20 cellular contexts compared by ENCODE assay signal in genomic region chr6:63516186-63516944, GRCh38. TPM values are rescaled to one million over a fixed set of nuclear protein-coding genes. Genes with fewer than 3 reads are reported as not detected.
DNase-seq lines count a peak whose midpoint lies in the region; ATAC-seq, FAIRE-seq and TF ChIP-seq lines count a peak whose summit lies in the region.
"Had no signal": no experiment of that assay in that cellular context is flagged by ENCODE, and none has a peak within 500 bp of the region (broad histone marks: within the 10 kb centered on the region; RNA-seq: fewer than 3 reads in every experiment).

No MANE protein-coding gene starts in this region.

- H3K27me3 Mint-ChIP-seq in CD4-positive, alpha-beta memory T cell, result peaks cover 3 to 14% of the 10 kb centered on the region in 2 donors

- H3K4me2 ChIP-seq in smooth muscle cell, result no peak overlapping the region

- CTCF ChIA-PET in CD4-positive, alpha-beta memory T cell (lab: Charles Lee; ENCODE audit: partially characterized antibody), result no interaction called here

- H3K4me3 ChIP-seq in body of pancreas, result no peak overlapping the region
- H3K4me3 ChIP-seq in smooth muscle cell, result no peak overlapping the region
- no peak overlapping the region for H3K4me3 ChIP-seq in CD4-positive, alpha-beta memory T cell (ENCODE audit: low read length in 2 of 2)
- H3K4me3 ChIP-seq: gastroesophageal sphincter had no signal

- H3K36me3 ChIP-seq in body of pancreas (replicated peaks in 1 of 2; ENCODE audit: insufficient read depth in 1 of 2, low read depth in 2 of 2) (no peaks in the 10 kb centered on the region), smooth muscle cell (ENCODE audit: low read depth) (no peaks in the 10 kb centered on the region)
- H3K36me3 ChIP-seq in CD4-positive, alpha-beta memory T cell (ENCODE audit: insufficient read depth, low read length), result no peaks in the 10 kb centered on the region
- H3K36me3 ChIP-seq: gastroesophageal sphincter had no signal

- FAIRE-seq in HTR-8/SVneo (lab: Jason Lieb, UNC), result no peak

- no peaks in the 10 kb centered on the region for H3K27me3 ChIP-seq in body of pancreas
- no peaks in the 10 kb centered on the region for H3K27me3 ChIP-seq in smooth muscle cell (ENCODE audit: low read depth)
- H3K27me3 ChIP-seq in CD4-positive, alpha-beta memory T cell (ENCODE audit: insufficient read depth, low read length), result no peaks in the 10 kb centered on the region
- H3K27me3 ChIP-seq: gastroesophageal sphincter had no signal

- H3K4me1 ChIP-seq in body of pancreas, result peaks cover 55% of the 10 kb centered on the region
- no peaks in the 10 kb centered on the region for H3K4me1 ChIP-seq in smooth muscle cell (ENCODE audit: low read depth)
- no peaks in the 10 kb centered on the region for H3K4me1 ChIP-seq in CD4-positive, alpha-beta memory T cell (ENCODE audit: insufficient read depth, low read length)
- H3K4me1 ChIP-seq: gastroesophageal sphincter had no signal

- H3K27ac ChIP-seq in body of pancreas (peak overlapping the region; percentile 25 to 89 (median 71)), smooth muscle cell (ENCODE audit: low read depth) (no peak overlapping the region)
- H3K27ac ChIP-seq in CD4-positive, alpha-beta memory T cell (ENCODE audit: low read depth, low read length), result no peak overlapping the region
- H3K27ac ChIP-seq: gastroesophageal sphincter had no signal

- H3K9ac ChIP-seq in smooth muscle cell (ENCODE audit: low read depth), result no peak overlapping the region

- TF ChIP-seq CTCF in body of pancreas (IDR thresholded peaks at IDR 0.05) (no peak), smooth muscle cell (IDR thresholded peaks at IDR 0.05; ENCODE audit: borderline replicate concordance, insufficient read depth, poor library complexity, severe bottlenecking) (no peak)

- no peaks in the 10 kb centered on the region for H3K36me3 Mint-ChIP-seq in CD4-positive, alpha-beta memory T cell

- no peaks in the 10 kb centered on the region for H3K79me2 ChIP-seq in smooth muscle cell (ENCODE audit: low read depth)

- no peaks in the 10 kb centered on the region for H3K9me3 ChIP-seq in body of pancreas
- no peaks in the 10 kb centered on the region for H3K9me3 ChIP-seq in smooth muscle cell (replicated peaks; ENCODE audit: low read depth)
- H3K9me3 ChIP-seq in CD4-positive, alpha-beta memory T cell (ENCODE audit: control insufficient read depth in 1 of 2, low read length in 2 of 2), result no peaks in the 10 kb centered on the region
- H3K9me3 ChIP-seq: gastroesophageal sphincter had no signal

- no peak overlapping the region for H3K4me3 Mint-ChIP-seq in CD4-positive, alpha-beta memory T cell
- H3K4me3 Mint-ChIP-seq: activated CD4-positive, alpha-beta memory T cell treated with anti-CD3 and anti-CD28 coated beads, Interleukin-2, amount 10 ng/mL, durations not matched to agents 7 days and 5 days; activated naive CD8-positive, alpha-beta T cell treated with anti-CD3 and anti-CD28 coated beads, Interleukin-2, amount 10 ng/mL, durations not matched to agents 7 days and 5 days; activated T-cell treated with anti-CD3 and anti-CD28 coated beads, Interleukin-2, amount 50 U/mL, for 72 hours; endodermal cell had no signal

- TF ChIP-seq POLR2A in body of pancreas (IDR thresholded peaks at IDR 0.05), result peak in 1 of 3 donors; percentile 19

- POLR2A ChIA-PET in CD4-positive, alpha-beta memory T cell (lab: Charles Lee; ENCODE audit: partially characterized antibody), result no interaction called here

- ATAC-seq in body of pancreas (peak; percentile 80), GM18870 (IDR thresholded peaks at IDR 0.05; ENCODE audit: unreplicated experiment) (no peak)
- ATAC-seq: activated T-cell treated with anti-CD3 and anti-CD28 coated beads, Interleukin-2, amount 50 U/mL, for 72 hours; gastroesophageal sphincter had no signal

- H3F3A ChIP-seq in smooth muscle cell (ENCODE audit: low read depth), result no peaks in the 10 kb centered on the region

- DNase-seq in HT1080 (ENCODE audit: low read depth), result peak; percentile 10
- peak in 1 of 4 donors; percentile 58 for DNase-seq in body of pancreas
- DNase-seq in kidney tubule cell (ENCODE audit: low spot score), result peak; percentile 73
- no peak for DNase-seq in smooth muscle cell (lab: John Stamatoyannopoulos, UW; ENCODE audit: unreplicated experiment)
- no peak for DNase-seq in CD4-positive, alpha-beta memory T cell
- no peak for DNase-seq in HTR-8/SVneo (ENCODE audit: insufficient read length, low spot score)
- DNase-seq in NCI-H1092 (lab: John Stamatoyannopoulos, UW), result no peak
- DNase-seq: activated CD4-positive, alpha-beta memory T cell treated with anti-CD3 and anti-CD28 coated beads, Interleukin-2, amount 10 ng/mL, durations not matched to agents 7 days and 5 days; activated naive CD8-positive, alpha-beta T cell treated with anti-CD3 and anti-CD28 coated beads, Interleukin-2, amount 10 ng/mL, durations not matched to agents 7 days and 5 days; activated T-cell treated with anti-CD3 and anti-CD28 coated beads, Interleukin-2, amount 50 U/mL, for 72 hours; caudate nucleus; DMS 273 treated with DMSO at 0.1 percent for 48 hours; endodermal cell; NCI-H2029 treated with DMSO at 0.1 percent for 48 hours; NCI-H526 treated with DMSO at 0.1 percent for 48 hours; OCI-M1; stimulated activated CD4-positive, alpha-beta T cell treated with anti-CD3 and anti-CD28 coated beads, Interleukin-4, amount 100 ng/mL, for 1 hour; stimulated activated CD8-positive, alpha-beta memory T cell treated with anti-CD3 and anti-CD28 coated beads, Interleukin-4, amount 100 ng/mL, for 48 hours had no signal

- H2AFZ ChIP-seq in smooth muscle cell (ENCODE audit: low read depth), result peak overlapping the region; percentile 8

- no peak overlapping the region for H3K27ac Mint-ChIP-seq in CD4-positive, alpha-beta memory T cell
- H3K27ac Mint-ChIP-seq: activated CD4-positive, alpha-beta memory T cell treated with anti-CD3 and anti-CD28 coated beads, Interleukin-2, amount 10 ng/mL, durations not matched to agents 7 days and 5 days; activated naive CD8-positive, alpha-beta T cell treated with anti-CD3 and anti-CD28 coated beads, Interleukin-2, amount 10 ng/mL, durations not matched to agents 7 days and 5 days; activated T-cell treated with anti-CD3 and anti-CD28 coated beads, Interleukin-2, amount 50 U/mL, for 72 hours; endodermal cell had no signal

- 35 to 39% methylated on average over 2 of the region's 2 CpGs for WGBS in body of pancreas, 2 donors
- 92% methylated on average over 2 of the region's 2 CpGs for WGBS in smooth muscle cell (ENCODE audit: low lambda C conversion rate)

- H3K9me3 Mint-ChIP-seq in CD4-positive, alpha-beta memory T cell, result peaks cover 0 to 2% (median 0%) of the 10 kb centered on the region in 8 donors
- H3K9me3 Mint-ChIP-seq: activated naive CD8-positive, alpha-beta T cell treated with anti-CD3 and anti-CD28 coated beads, Interleukin-2, amount 10 ng/mL, durations not matched to agents 7 days and 5 days; activated T-cell treated with anti-CD3 and anti-CD28 coated beads, Interleukin-2, amount 50 U/mL, for 72 hours; endodermal cell had no signal

- intact Hi-C loops in body of pancreas (cut with DNase I), result no loop called here
- intact Hi-C loops in CD4-positive, alpha-beta memory T cell (cut with micrococcal nuclease), result no loop called here

- no peaks in the 10 kb centered on the region for H4K20me1 ChIP-seq in smooth muscle cell (ENCODE audit: low read depth)

- H3K4me1 Mint-ChIP-seq in CD4-positive, alpha-beta memory T cell, result peaks cover 0 to 2% (median 0%) of the 10 kb centered on the region in 4 donors
- H3K4me1 Mint-ChIP-seq: endodermal cell had no signal

RNA-seq across cellular contexts. Expression of gene PTP4A1, which starts 55.9 kb away (rescaled TPM):
- total RNA-seq in HT1080 (2014; rRNA removed; shearing (Covaris generic)), result 15.8 and 42.8 TPM in 2 replicates
- polyA plus RNA-seq in HT1080 (2015; cell fraction: cytosol; rRNA removed), result 96.2 and 129 TPM in 2 replicates
- 53.3 and 57.6 TPM in 2 replicates for polyA plus RNA-seq in HT1080 (2015; cell fraction: nucleus; rRNA removed)
- 10 to 100 TPM; 11.5 to 26.7 TPM for total RNA-seq in body of pancreas
- total RNA-seq in smooth muscle cell, result 50.3 and 98.8 TPM in 2 replicates
- polyA plus RNA-seq in smooth muscle cell, result 147 and 155 TPM in 2 replicates
- total RNA-seq in CD4-positive, alpha-beta memory T cell, result 10 to 100 TPM; 22.6 to 30.3 TPM
- polyA plus RNA-seq in CD4-positive, alpha-beta memory T cell, result 10 to 100 TPM; 41.6 to 96.3 TPM

Comparison
In these comparisons a context has a peak if more than half of its experiments do, and no peak if none do; other contexts are left out.
1. DNase-seq: peak in HT1080 (single experiment) and kidney tubule cell (single experiment); none in smooth muscle cell (single experiment), CD4-positive, alpha-beta memory T cell (0 of 5), HTR-8/SVneo (single experiment) and NCI-H1092 (single experiment).
2. H3K27ac ChIP-seq: peak in body of pancreas (4 of 4); none in smooth muscle cell (single experiment) and CD4-positive, alpha-beta memory T cell (single experiment).